In the genomic region with DNA sequence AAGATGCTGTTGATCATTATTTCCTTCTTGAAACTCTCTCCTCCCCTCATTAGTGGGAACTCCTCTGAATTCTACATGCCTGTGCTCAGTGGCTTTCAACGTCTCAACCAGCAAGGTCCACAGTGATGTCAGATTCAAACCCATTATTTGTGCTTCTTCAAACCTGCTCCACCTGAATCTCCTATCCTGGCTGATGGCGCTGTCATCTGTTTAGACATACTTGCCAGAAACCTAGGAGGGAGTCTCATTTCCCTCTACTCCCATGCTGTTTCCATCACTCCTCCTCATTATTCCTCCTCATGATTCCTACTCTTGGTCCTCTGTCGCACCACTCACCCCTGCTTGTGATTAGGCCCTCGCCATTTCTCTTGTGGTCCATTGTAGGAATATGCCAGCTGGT, we compare ENCODE assay signal across 11 cellular contexts. TPM values are rescaled to one million over a fixed set of nuclear protein-coding genes. Genes with fewer than 3 reads are reported as not detected.
A peak's percentile ranks its signal among the peaks of the same experiment; 100 is the strongest.
DNase-seq lines count a peak whose midpoint lies in the region; ATAC-seq, FAIRE-seq and TF ChIP-seq lines count a peak whose summit lies in the region.
"Had no signal": no experiment of that assay in that cellular context is flagged by ENCODE, and none has a peak within 500 bp of the region (broad histone marks: within the 10 kb centered on the region; RNA-seq: fewer than 3 reads in every experiment).

No MANE protein-coding gene starts in this region.

- peaks cover 25% of the 10 kb centered on the region for H3K27me3 Mint-ChIP-seq in CD4-positive, CD25-positive, alpha-beta regulatory T cell
- no peaks in the 10 kb centered on the region for H3K27me3 Mint-ChIP-seq in neural crest cell (ENCODE audit: low read depth)

- H3K36me3 ChIP-seq in CD4-positive, CD25-positive, alpha-beta regulatory T cell (ENCODE audit: control insufficient read depth, insufficient read depth, low read length) = no peaks in the 10 kb centered on the region
- no peaks in the 10 kb centered on the region for H3K36me3 ChIP-seq in Loucy (ENCODE audit: insufficient read depth, low read length)

- H3K9me3 Mint-ChIP-seq in CD4-positive, CD25-positive, alpha-beta regulatory T cell = no peaks in the 10 kb centered on the region
- no peaks in the 10 kb centered on the region for H3K9me3 Mint-ChIP-seq in neural crest cell

- no peak for DNase-seq in CD4-positive, CD25-positive, alpha-beta regulatory T cell
- DNase-seq in neural crest cell (ENCODE audit: low read depth, low spot score) (no peak), NCI-H524 (lab: John Stamatoyannopoulos, UW) (no peak), H54 (ENCODE audit: insufficient read length, low spot score) (no peak)
- DNase-seq: DMS153; mucosa of descending colon; stimulated activated CD4-positive, alpha-beta T cell treated with anti-CD3 and anti-CD28 coated beads, Interleukin-4, amount 100 ng/mL, for 24 hours had no signal

- peak overlapping the region; percentile 67 for H3K4me2 ChIP-seq in Loucy (ENCODE audit: low read depth, low read length, poor library complexity, severe bottlenecking)

- peak overlapping the region in 1 of 3 donors; percentile 58 for H3K27ac Mint-ChIP-seq in CD4-positive, CD25-positive, alpha-beta regulatory T cell
- peak overlapping the region; percentile 3 for H3K27ac Mint-ChIP-seq in neural crest cell (ENCODE audit: unreplicated experiment)

- no peak overlapping the region for H3K27ac ChIP-seq in CD4-positive, CD25-positive, alpha-beta regulatory T cell (ENCODE audit: insufficient read depth, low read length, poor library complexity, severe bottlenecking)
- H3K27ac ChIP-seq in cingulate gyrus (ENCODE audit: low read depth, low read length) = peak overlapping the region; percentile 34

- H3K4me1 ChIP-seq in CD4-positive, CD25-positive, alpha-beta regulatory T cell (ENCODE audit: control insufficient read depth, insufficient read depth, low read length, poor library complexity, severe bottlenecking) = peaks cover 7% of the 10 kb centered on the region
- H3K4me1 ChIP-seq in Loucy (ENCODE audit: insufficient read depth, low read length, poor library complexity, severe bottlenecking) = peaks cover 53% of the 10 kb centered on the region

- H3K4me3 ChIP-seq in CD4-positive, CD25-positive, alpha-beta regulatory T cell (ENCODE audit: low read depth, low read length) = no peak overlapping the region
- no peak overlapping the region for H3K4me3 ChIP-seq in Loucy (ENCODE audit: low read length, poor library complexity, severe bottlenecking)
- H3K4me3 ChIP-seq: mucosa of descending colon had no signal

- H3K79me2 ChIP-seq in Loucy (ENCODE audit: insufficient read depth, low read length) = peaks cover 17% of the 10 kb centered on the region

- peak overlapping the region; percentile 54 for H3K9ac ChIP-seq in Loucy (ENCODE audit: low read depth, low read length, poor library complexity, severe bottlenecking)

- H2AFZ ChIP-seq in Loucy (ENCODE audit: low read length) = peak overlapping the region; percentile 81

- H3K4me3 Mint-ChIP-seq in CD4-positive, CD25-positive, alpha-beta regulatory T cell = peak overlapping the region in 3 of 4 donors; percentile 18 to 86 (median 47)
- peak overlapping the region; percentile 16 for H3K4me3 Mint-ChIP-seq in neural crest cell

- peaks cover 19 to 49% (median 24%) of the 10 kb centered on the region in 4 donors for H3K4me1 Mint-ChIP-seq in CD4-positive, CD25-positive, alpha-beta regulatory T cell
- H3K4me1 Mint-ChIP-seq in neural crest cell = peaks cover 32% of the 10 kb centered on the region

- peaks cover 10% of the 10 kb centered on the region for H4K20me1 ChIP-seq in Loucy (ENCODE audit: insufficient read depth, low read length, poor library complexity, severe bottlenecking)

- H3F3A ChIP-seq in Loucy (ENCODE audit: low read depth) = no peaks in the 10 kb centered on the region

- no peak for ATAC-seq in CD4-positive, CD25-positive, alpha-beta regulatory T cell (ENCODE audit: low read depth in 2 of 2)
- ATAC-seq in GM19452 (IDR thresholded peaks at IDR 0.05; ENCODE audit: unreplicated experiment) (no peak), GM18861 (IDR thresholded peaks at IDR 0.05; ENCODE audit: unreplicated experiment) (no peak)
- ATAC-seq: mucosa of descending colon had no signal

- no peaks in the 10 kb centered on the region for H3K9me2 ChIP-seq in Loucy (replicated peaks; ENCODE audit: low read depth, low read length)

- no peaks in the 10 kb centered on the region for H3K36me3 Mint-ChIP-seq in CD4-positive, CD25-positive, alpha-beta regulatory T cell
- no peaks in the 10 kb centered on the region for H3K36me3 Mint-ChIP-seq in neural crest cell (ENCODE audit: low read depth)

- H3K27me3 ChIP-seq in CD4-positive, CD25-positive, alpha-beta regulatory T cell (ENCODE audit: control insufficient read depth, insufficient read depth, low read length) = peaks cover 8% of the 10 kb centered on the region
- no peaks in the 10 kb centered on the region for H3K27me3 ChIP-seq in Loucy (ENCODE audit: insufficient read depth, low read length, poor library complexity, severe bottlenecking)

- TF ChIP-seq CTCF in Loucy (conservative IDR thresholded peaks at IDR 0.05; ENCODE audit: low read length) = no peak
- TF ChIP-seq CTCF in neural crest cell (conservative IDR thresholded peaks at IDR 0.05) = no peak

- no peak for FAIRE-seq in H54 (lab: Jason Lieb, UNC)

- TF ChIP-seq POLR2A in H54 (IDR thresholded peaks at IDR 0.05; ENCODE audit: low read depth, low read length) = no peak

- H3K9me3 ChIP-seq in CD4-positive, CD25-positive, alpha-beta regulatory T cell (ENCODE audit: control insufficient read depth in 2 of 2, low read length in 2 of 2) = no peaks in the 10 kb centered on the region
- no peaks in the 10 kb centered on the region for H3K9me3 ChIP-seq in Loucy (ENCODE audit: insufficient read depth, low read depth, low read length)
- H3K9me3 ChIP-seq: mucosa of descending colon had no signal

RNA-seq across cellular contexts. Expression of a gene that starts 2.9 kb away (rescaled TPM):
- 61.2 TPM for total RNA-seq in CD4-positive, CD25-positive, alpha-beta regulatory T cell
- polyA plus RNA-seq in CD4-positive, CD25-positive, alpha-beta regulatory T cell = 10 to 100 TPM; 39.3 to 52.7 (median 44.8) TPM
- 22.5 and 22.6 TPM in 2 replicates for total RNA-seq in neural crest cell
